Comparison of ENCODE assay signal across 12 cellular contexts in the genomic region with DNA sequence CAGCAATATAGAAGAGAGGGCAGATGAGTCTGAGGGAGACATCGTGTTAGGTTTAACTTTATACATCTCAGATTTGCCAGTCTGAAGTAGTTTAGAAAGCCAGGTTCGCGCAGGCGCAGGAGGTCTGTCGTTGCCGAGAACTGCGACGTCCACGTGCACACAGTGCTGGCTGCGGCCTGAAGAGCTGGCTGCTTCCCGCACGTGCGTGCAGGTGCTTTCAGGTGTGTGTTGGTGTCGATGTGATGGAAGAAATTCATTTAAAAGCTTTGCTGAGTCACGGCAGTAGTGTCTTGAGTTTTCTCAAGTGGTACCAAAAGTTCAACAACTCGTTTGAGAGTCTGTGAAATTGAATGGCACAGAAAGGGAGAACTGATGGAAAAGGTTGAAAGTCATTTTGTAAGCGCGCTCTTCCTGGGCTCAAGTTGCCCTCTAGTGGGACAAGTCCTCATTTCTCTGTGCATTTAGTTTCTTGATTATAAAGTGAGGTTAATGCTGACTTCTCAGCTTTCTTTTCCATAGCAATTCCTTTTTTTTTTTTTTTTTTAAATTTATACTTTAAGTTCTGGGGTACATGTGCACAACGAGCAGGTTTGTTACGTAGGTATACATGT. TPM values are rescaled to one million over a fixed set of nuclear protein-coding genes. Genes with fewer than 3 reads are reported as not detected.
DNase-seq lines count a peak whose midpoint lies in the region; ATAC-seq, FAIRE-seq and TF ChIP-seq lines count a peak whose summit lies in the region.
"Had no signal": no experiment of that assay in that cellular context is flagged by ENCODE, and none has a peak within 500 bp of the region (broad histone marks: within the 10 kb centered on the region; RNA-seq: fewer than 3 reads in every experiment).

No MANE protein-coding gene starts in this region.

- TF ChIP-seq EP300 in K562 (IDR thresholded peaks at IDR 0.05; ENCODE audit: low read length), result no peak

- H2AFZ ChIP-seq in K562 (ENCODE audit: low read depth, low read length), result no peak overlapping the region
- H2AFZ ChIP-seq in mesenchymal stem cell (ENCODE audit: low read depth, low read length), result no peak overlapping the region

- no peak overlapping the region for H3K27ac Mint-ChIP-seq in HFFc6

- TF ChIP-seq RAD21 in K562 (CRISPR knock-in tag; conservative IDR thresholded peaks at IDR 0.05 in 1 of 2, IDR thresholded peaks at IDR 0.05 in 1 of 2), result peak in 1 of 2 experiments; percentile 46; a peak in 2 of 4 replicates

- intact Hi-C loops in K562 (cut with micrococcal nuclease), result no loop called here

- no peaks in the 10 kb centered on the region for H3K9me1 ChIP-seq in K562 (ENCODE audit: control insufficient read depth, insufficient read depth, low read length)

- no peak overlapping the region for H3K4me3 ChIP-seq in K562
- no peak overlapping the region for H3K4me3 ChIP-seq in mesenchymal stem cell (ENCODE audit: insufficient read depth in 1 of 2, low read depth in 1 of 2, low read length in 2 of 2)

- no peaks in the 10 kb centered on the region for H4K20me1 ChIP-seq in K562 (replicated peaks; ENCODE audit: control insufficient read depth, insufficient read depth, low read length)

- FAIRE-seq in D721Med (lab: Jason Lieb, UNC) (no peak), K562 (lab: Jason Lieb, UNC) (no peak)

- H3K36me3 Mint-ChIP-seq in HFFc6 (ENCODE audit: low read depth), result peaks cover 7% of the 10 kb centered on the region; the same call in 1 of the 2 replicates

- ATAC-seq in K562 (peak; percentile 73), GM18520 (IDR thresholded peaks at IDR 0.05; ENCODE audit: unreplicated experiment) (no peak), HG03469 (IDR thresholded peaks at IDR 0.05; ENCODE audit: unreplicated experiment) (no peak)

- H3K9me3 ChIP-seq in K562 (replicated peaks; ENCODE audit: control insufficient read depth, insufficient read depth, low read depth, low read length) (no peaks in the 10 kb centered on the region), mesenchymal stem cell (ENCODE audit: control insufficient read depth, low read length) (no peaks in the 10 kb centered on the region)

- peaks cover 10% of the 10 kb centered on the region for H3K4me1 Mint-ChIP-seq in HFFc6 (ENCODE audit: low read depth)

- H3K36me3 ChIP-seq in K562 (ENCODE audit: control insufficient read depth, insufficient read depth, low read length), result peaks cover 31% of the 10 kb centered on the region; the same call in 2 of the 3 replicates
- peaks cover 21 to 61% of the 10 kb centered on the region in 2 experiments for H3K36me3 ChIP-seq in mesenchymal stem cell (ENCODE audit: control insufficient read depth in 1 of 2, insufficient read depth in 2 of 2, low read depth in 1 of 2, low read length in 2 of 2)

- H3K4me1 ChIP-seq in K562 (replicated peaks in 1 of 2; ENCODE audit: control insufficient read depth in 2 of 2, insufficient read depth in 2 of 2, low read length in 2 of 2) (no peaks in the 10 kb centered on the region; a peak in 1 of 5 replicates), mesenchymal stem cell (ENCODE audit: control insufficient read depth, insufficient read depth, low read depth, low read length) (no peaks in the 10 kb centered on the region)

- H3K79me1 ChIP-seq in mesenchymal stem cell (replicated peaks; ENCODE audit: low read length, poor library complexity, severe bottlenecking), result peaks cover 24% of the 10 kb centered on the region

- H2BK15ac ChIP-seq in mesenchymal stem cell (ENCODE audit: low read depth, poor library complexity, severe bottlenecking), result no peak overlapping the region

- no peaks in the 10 kb centered on the region for H3K79me2 ChIP-seq in K562 (ENCODE audit: control insufficient read depth, insufficient read depth, low read length)

- DNase-seq in D721Med (ENCODE audit: insufficient read length, low spot score) (no peak), HFFc6 (no peak), K562 (ENCODE audit: extremely low read depth in 1 of 4, low spot score in 3 of 4) (peak in 1 of 4 experiments; percentile 16), mesenchymal stem cell (no peak), globus pallidus (ENCODE audit: low spot score) (no peak)
- DNase-seq in activated effector memory CD4-positive, alpha-beta T cell treated with Interleukin-2 at 50 U/mL for 16 hours, result no peak
- DNase-seq: NCI-H82; stimulated activated naive CD8-positive, alpha-beta T cell treated with anti-CD3 and anti-CD28 coated beads, Interleukin-15, Interleukin-2, amounts not matched to agents 100 U/mL and 50 U/mL, for 24 hours had no signal

- no peak overlapping the region for H3K4me3 Mint-ChIP-seq in HFFc6

- H3K27ac ChIP-seq in K562 (ENCODE audit: extremely low read depth, low read depth, low read length) (no peak overlapping the region), mesenchymal stem cell (ENCODE audit: low read length, poor library complexity, severe bottlenecking) (no peak overlapping the region)

- no peaks in the 10 kb centered on the region for H3K27me3 ChIP-seq in K562 (ENCODE audit: control insufficient read depth in 2 of 2, insufficient read depth in 2 of 2, low read length in 2 of 2)
- no peaks in the 10 kb centered on the region for H3K27me3 ChIP-seq in mesenchymal stem cell (ENCODE audit: control insufficient read depth in 1 of 2, insufficient read depth in 1 of 2, low read length in 2 of 2)

- no peak for TF ChIP-seq POLR2A in K562 (conservative IDR thresholded peaks at IDR 0.05)

- POLR2A ChIA-PET in K562 (lab: Yijun Ruan, JAX), result no interaction called here

- peak; percentile 9 for TF ChIP-seq CTCF in D721Med (IDR thresholded peaks at IDR 0.05; ENCODE audit: insufficient read depth, missing control alignments)
- TF ChIP-seq CTCF in HFFc6 (IDR thresholded peaks at IDR 0.05), result peak; percentile 41
- TF ChIP-seq CTCF in K562 (IDR thresholded peaks at IDR 0.05 in 2 of 3, conservative IDR thresholded peaks at IDR 0.05 in 1 of 3; ENCODE audit: insufficient read depth in 2 of 3, low read depth in 1 of 3, low read length in 3 of 3), result peak; percentile 14 to 53 (median 27); a peak in 2 of 6 replicates

- no peak overlapping the region for H3K23ac ChIP-seq in mesenchymal stem cell (ENCODE audit: low read length in 2 of 2)

- H2BK12ac ChIP-seq in mesenchymal stem cell (ENCODE audit: low read length in 2 of 2), result no peak overlapping the region

- no peak overlapping the region for H3K4ac ChIP-seq in mesenchymal stem cell (ENCODE audit: low read depth in 1 of 2, low read length in 2 of 2)

- H2BK120ac ChIP-seq in mesenchymal stem cell (ENCODE audit: low read depth, low read length), result no peak overlapping the region

- H2BK5ac ChIP-seq in mesenchymal stem cell (ENCODE audit: low read depth, low read length, poor library complexity, severe bottlenecking), result no peak overlapping the region

- H4K91ac ChIP-seq in mesenchymal stem cell (ENCODE audit: low read length), result peak overlapping the region; percentile 25

- H3K9ac ChIP-seq in K562 (ENCODE audit: insufficient read depth in 1 of 2, low read depth in 2 of 2, low read length in 2 of 2) (no peak overlapping the region), mesenchymal stem cell (ENCODE audit: low read length) (no peak overlapping the region)

- H3K27me3 Mint-ChIP-seq in HFFc6 (ENCODE audit: insufficient read depth), result no peaks in the 10 kb centered on the region; the same call in 1 of the 2 replicates

- no TSS peak for BruUV-seq in K562 (replicated peaks; lab: Mats Ljungman, UMichigan)

- CTCF ChIA-PET in K562 (lab: Yijun Ruan, JAX; ENCODE audit: low intra/inter-chr PET ratio), result interaction anchor here (0.6 to 0.7 kb wide), 2 partner anchors 153 to 289 kb away, joined by 3 read pairs; no protein-coding TSS in a partner anchor

- H4K8ac ChIP-seq in mesenchymal stem cell (ENCODE audit: low read length), result no peak overlapping the region

- no peak overlapping the region for H3K14ac ChIP-seq in mesenchymal stem cell (ENCODE audit: low read length in 2 of 2)

- H3K18ac ChIP-seq in mesenchymal stem cell (ENCODE audit: low read depth in 1 of 2, low read length in 2 of 2), result no peak overlapping the region

- no peaks in the 10 kb centered on the region for H3K9me3 Mint-ChIP-seq in HFFc6

- in situ Hi-C loops in K562 (cut with MboI), result no loop called here

- H3K4me2 ChIP-seq in K562 (ENCODE audit: insufficient read depth, low read length) (no peak overlapping the region), mesenchymal stem cell (ENCODE audit: low read length, poor library complexity, severe bottlenecking) (no peak overlapping the region)

- 91% methylated on average over 18 of the region's 20 CpGs for WGBS in K562 (ENCODE audit: insufficient coverage, low coverage, missing lambda C conversion rate)
- WGBS in mesenchymal stem cell, result 93% methylated on average over 20 of the region's 20 CpGs

- no peak overlapping the region for H2AK5ac ChIP-seq in mesenchymal stem cell (ENCODE audit: low read length, severe bottlenecking)

RNA-seq across cellular contexts. Expression of gene WDR37, which starts 18.7 kb away (rescaled TPM):
- 10 to 100 TPM; 17.0 to 22.8 (median 18.8) TPM for total RNA-seq in HFFc6 (2021; fragmentation: NEBNext Ultra II Directional; extraction: Animal tissue kit (Norgen Biotek cat#: 25700))
- 35.9 and 54.0 TPM in 2 replicates for total RNA-seq in K562 (2011; cell fraction: chromatin; rRNA removed; ENCODE audit: low replicate concordance)
- total RNA-seq in K562 (2011; cell fraction: nucleolus; rRNA removed), result 20.7 and 22.1 TPM in 2 replicates
- total RNA-seq in K562 (2011; cell fraction: nucleoplasm; rRNA removed), result 24.8 and 29.8 TPM in 2 replicates
- 6.7 and 7.8 TPM in 2 replicates for total RNA-seq in K562 (2014; rRNA removed)
- total RNA-seq in K562 (2014; rRNA removed; fragmentation: Illumina TruSeq; extraction: Trizol), result 5.6 and 5.9 TPM in 2 replicates
- 7.2 and 7.5 TPM in 2 replicates for total RNA-seq in K562 (2015; rRNA removed; fragmentation: Illumina TruSeq; extraction: Trizol)
- 10.0 and 11.1 TPM in 2 replicates for total RNA-seq in K562 (2021)
- polyA plus RNA-seq in K562 (2011; rRNA removed), result 11.6 and 15.6 TPM in 2 replicates
- 11.0 and 14.5 TPM in 2 replicates for polyA plus RNA-seq in K562 (2011; cell fraction: cytosol; rRNA removed)
- 34.2 and 36.8 TPM in 2 replicates for polyA plus RNA-seq in K562 (2011; cell fraction: nucleus; rRNA removed)
- polyA plus RNA-seq in K562 (2012), result 7.4 and 8.7 TPM in 2 replicates
- polyA plus RNA-seq in K562 (2014; fragmentation: Illumina TruSeq; extraction: Trizol), result 6.7 and 6.9 TPM in 2 replicates
- polyA plus RNA-seq in K562 (2014; fragmentation: Nextera tagmentation; extraction: Ambion mirVana), result 1 to 10 TPM; 2.3 TPM
- 5.5 and 7.1 TPM in 2 replicates for polyA plus RNA-seq in K562 (2014; rRNA removed)
- 20.9 and 21.6 TPM in 2 replicates for polyA minus RNA-seq in K562 (2011; rRNA and poly(A)+ RNA removed)
- 10.9 and 15.2 TPM in 2 replicates for polyA minus RNA-seq in K562 (2011; cell fraction: cytosol; rRNA and poly(A)+ RNA removed)
- polyA minus RNA-seq in K562 (2011; cell fraction: nucleus; rRNA and poly(A)+ RNA removed), result 12.8 and 19.8 TPM in 2 replicates
- polyA plus RNA-seq in mesenchymal stem cell (2013, experiment 1 of 2), result 18.0 TPM
- 17.1 TPM for polyA plus RNA-seq in mesenchymal stem cell (2013, experiment 2 of 2)

RNA-seq across cellular contexts. Expression of gene IDI1, which starts 25.9 kb away (rescaled TPM):
- 10 to 100 TPM; 17.5 to 22.8 (median 20.2) TPM for total RNA-seq in HFFc6 (2021; fragmentation: NEBNext Ultra II Directional; extraction: Animal tissue kit (Norgen Biotek cat#: 25700))
- total RNA-seq in K562 (2011; cell fraction: chromatin; rRNA removed; ENCODE audit: low replicate concordance), result 102 and 230 TPM in 2 replicates
- total RNA-seq in K562 (2011; cell fraction: nucleolus; rRNA removed), result 57.5 and 77.1 TPM in 2 replicates
- total RNA-seq in K562 (2011; cell fraction: nucleoplasm; rRNA removed), result 107 and 128 TPM in 2 replicates
- total RNA-seq in K562 (2014; rRNA removed) (75.0 and 75.7 TPM in 2 replicates), K562 (2014; rRNA removed; fragmentation: Illumina TruSeq; extraction: Trizol) (143 and 163 TPM in 2 replicates), K562 (2015; rRNA removed; fragmentation: Illumina TruSeq; extraction: Trizol) (78.5 and 87.8 TPM in 2 replicates), K562 (2021) (70.0 and 75.6 TPM in 2 replicates)
- polyA plus RNA-seq in K562 (2011; rRNA removed) (225 and 265 TPM in 2 replicates), K562 (2014; fragmentation: Illumina TruSeq; extraction: Trizol) (95.6 and 119 TPM in 2 replicates), K562 (2014; fragmentation: Nextera tagmentation; extraction: Ambion mirVana) (100 to 1,000 TPM; 167 to 189 TPM), K562 (2014; rRNA removed) (114 and 118 TPM in 2 replicates)
- 36.9 and 111 TPM in 2 replicates for polyA plus RNA-seq in K562 (2011; cell fraction: cytosol; rRNA removed)
- polyA plus RNA-seq in K562 (2011; cell fraction: nucleus; rRNA removed), result 76.3 and 126 TPM in 2 replicates
- 63.7 and 110 TPM in 2 replicates for polyA plus RNA-seq in K562 (2012)
- polyA minus RNA-seq in K562 (2011; rRNA and poly(A)+ RNA removed), result 133 and 155 TPM in 2 replicates
- 33.5 and 42.6 TPM in 2 replicates for polyA minus RNA-seq in K562 (2011; cell fraction: cytosol; rRNA and poly(A)+ RNA removed)
- polyA minus RNA-seq in K562 (2011; cell fraction: nucleus; rRNA and poly(A)+ RNA removed), result 26.9 and 57.5 TPM in 2 replicates
- 198 TPM for polyA plus RNA-seq in mesenchymal stem cell (2013, experiment 1 of 2)
- 211 TPM for polyA plus RNA-seq in mesenchymal stem cell (2013, experiment 2 of 2)

RNA-seq across cellular contexts. Expression of gene IDI2, which starts 49.2 kb away (rescaled TPM):
- total RNA-seq in HFFc6 (2021; fragmentation: NEBNext Ultra II Directional; extraction: Animal tissue kit (Norgen Biotek cat#: 25700)), result not detected
- not detected in 2 replicates for total RNA-seq in K562 (2011; cell fraction: chromatin; rRNA removed; ENCODE audit: low replicate concordance)
- not detected in 2 replicates for total RNA-seq in K562 (2011; cell fraction: nucleolus; rRNA removed)
- not detected in 2 replicates for total RNA-seq in K562 (2011; cell fraction: nucleoplasm; rRNA removed)
- not detected in 2 replicates for total RNA-seq in K562 (2014; rRNA removed)
- not detected in 2 replicates for total RNA-seq in K562 (2014; rRNA removed; fragmentation: Illumina TruSeq; extraction: Trizol)
- not detected in 2 replicates for total RNA-seq in K562 (2015; rRNA removed; fragmentation: Illumina TruSeq; extraction: Trizol)
- total RNA-seq in K562 (2021), result not detected in 2 replicates
- polyA plus RNA-seq in K562 (2011; rRNA removed), result not detected in 2 replicates
- 0.04 and 0.10 TPM in 2 replicates for polyA plus RNA-seq in K562 (2011; cell fraction: cytosol; rRNA removed)
- polyA plus RNA-seq in K562 (2011; cell fraction: nucleus; rRNA removed), result not detected in 2 replicates
- polyA plus RNA-seq in K562 (2012), result not detected in 2 replicates
- polyA plus RNA-seq in K562 (2014; fragmentation: Illumina TruSeq; extraction: Trizol), result not detected in 2 replicates
- not detected for polyA plus RNA-seq in K562 (2014; fragmentation: Nextera tagmentation; extraction: Ambion mirVana)
- polyA plus RNA-seq in K562 (2014; rRNA removed), result not detected in 2 replicates
- not detected in 2 replicates for polyA minus RNA-seq in K562 (2011; rRNA and poly(A)+ RNA removed)
- polyA minus RNA-seq in K562 (2011; cell fraction: cytosol; rRNA and poly(A)+ RNA removed), result not detected in 2 replicates
- polyA minus RNA-seq in K562 (2011; cell fraction: nucleus; rRNA and poly(A)+ RNA removed), result not detected in 2 replicates
- polyA plus RNA-seq in mesenchymal stem cell (2013, experiment 1 of 2), result not detected
- polyA plus RNA-seq in mesenchymal stem cell (2013, experiment 2 of 2), result not detected
- total RNA-seq: glomerular endothelial cell, renal cortical epithelial cell had no signal
